In the genomic region with DNA sequence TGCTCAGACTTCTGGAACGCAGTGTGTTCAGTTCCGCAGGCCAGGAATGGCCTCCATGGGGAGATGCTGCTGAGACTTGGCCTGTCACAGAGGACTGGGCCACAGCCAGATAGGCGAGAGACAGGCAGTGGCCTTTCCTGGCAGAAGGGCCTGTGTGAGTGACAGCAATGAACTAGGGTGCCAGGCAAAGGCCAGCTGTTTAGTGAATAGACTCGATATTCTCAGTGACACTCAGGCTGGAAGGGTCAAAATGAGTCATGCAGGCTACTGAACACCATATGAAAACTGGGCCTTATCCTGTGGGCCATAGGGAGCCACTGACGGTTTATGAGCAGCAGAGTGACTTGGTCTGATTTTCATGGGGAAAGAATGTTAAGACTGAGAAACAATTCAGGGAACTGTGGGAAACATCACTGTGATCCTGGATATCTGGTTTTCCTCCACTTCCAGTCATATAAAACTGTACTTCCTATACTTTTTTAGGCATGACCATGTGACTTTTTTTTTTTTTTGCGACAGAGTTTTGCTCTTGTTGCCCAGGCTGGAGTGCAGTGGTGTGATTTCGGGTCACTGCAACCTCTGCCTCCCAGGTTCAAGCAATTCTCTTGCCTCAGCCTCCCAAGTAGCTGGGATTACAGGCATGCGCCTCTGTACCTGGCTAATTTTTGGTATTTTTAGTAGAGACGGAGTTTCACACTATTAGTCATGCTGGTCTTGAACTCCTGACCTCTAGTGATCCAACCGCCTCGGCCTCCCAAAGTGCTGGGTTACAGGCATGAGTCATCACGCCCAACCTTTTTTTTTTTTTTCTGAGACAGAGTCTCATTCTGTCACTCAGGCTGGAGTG, we compare ENCODE assay signal across 9 cellular contexts. TPM values are rescaled to one million over a fixed set of nuclear protein-coding genes. Genes with fewer than 3 reads are reported as not detected.
DNase-seq lines count a peak whose midpoint lies in the region; ATAC-seq and TF ChIP-seq lines count a peak whose summit lies in the region.
"Had no signal": no experiment of that assay in that cellular context is flagged by ENCODE, and none has a peak within 500 bp of the region (broad histone marks: within the 10 kb centered on the region; RNA-seq: fewer than 3 reads in every experiment).

No MANE protein-coding gene starts in this region.

- H3K9me3 ChIP-seq in AG04450 (ENCODE audit: control insufficient read depth, insufficient read depth, low read length) (no peaks in the 10 kb centered on the region), body of pancreas (no peaks in the 10 kb centered on the region)

- DNase-seq in AG04450 (ENCODE audit: low read depth, low spot score) (no peak), SIG-M5 treated with dmso at 0.1 percent for 504 hours (lab: John Stamatoyannopoulos, UW; ENCODE audit: unreplicated experiment) (peak; percentile 62), body of pancreas (peak; percentile 29 to 72 (median 52)), left lobe of liver (ENCODE audit: low spot score) (peak; percentile 95)
- DNase-seq in stimulated activated CD8-positive, alpha-beta memory T cell treated with anti-CD3 and anti-CD28 coated beads, Interleukin-7, amount 100 ng/mL, for 4 hours (ENCODE audit: low read depth in 2 of 2) = peak; percentile 10 to 33

- POLR2A ChIA-PET in AG04450 (lab: Yijun Ruan, JAX) = no interaction called here

- H3K4me3 ChIP-seq in AG04450 (ENCODE audit: low read depth, low read length) (no peak overlapping the region), body of pancreas (no peak overlapping the region)

- 61% methylated on average over 12 of the region's 12 CpGs for WGBS in body of pancreas, 2 donors

- CTCF ChIA-PET in AG04450 (lab: Charles Lee) = interaction anchor here (0.6 to 7.3 kb wide), 14 partner anchors 27 to 1600 kb away, joined by 3 to 204 read pairs (median 10); no protein-coding TSS in a partner anchor

- H3K27ac ChIP-seq in AG04450 (ENCODE audit: low read depth, low read length) (peak overlapping the region; percentile 24), body of pancreas (peak overlapping the region in 3 of 4 donors; percentile 23 to 73 (median 56))

- H3K27me3 ChIP-seq in AG04450 (ENCODE audit: control insufficient read depth, insufficient read depth, low read length) (no peaks in the 10 kb centered on the region), body of pancreas (no peaks in the 10 kb centered on the region)

- intact Hi-C loops in body of pancreas (cut with DNase I) = no loop called here

- ATAC-seq in GM19025 (IDR thresholded peaks at IDR 0.05; ENCODE audit: low read depth, unreplicated experiment) = peak; percentile 67
- ATAC-seq in HG03095 (IDR thresholded peaks at IDR 0.05; ENCODE audit: unreplicated experiment) = peak; percentile 69
- peak; percentile 31 for ATAC-seq in body of pancreas
- ATAC-seq in left lobe of liver = peak; percentile 82
- no peak for ATAC-seq in HG03469 (IDR thresholded peaks at IDR 0.05; ENCODE audit: unreplicated experiment)

- H3K4me1 ChIP-seq in body of pancreas = peaks cover 44% of the 10 kb centered on the region

- TF ChIP-seq CTCF in AG04450 (IDR thresholded peaks at IDR 0.05; ENCODE audit: low read depth, low read length) (no peak), body of pancreas (IDR thresholded peaks at IDR 0.05) (no peak)

- no peaks in the 10 kb centered on the region for H3K36me3 ChIP-seq in body of pancreas (replicated peaks in 1 of 2; ENCODE audit: insufficient read depth in 1 of 2, low read depth in 2 of 2)

- no peak for TF ChIP-seq POLR2A in body of pancreas (IDR thresholded peaks at IDR 0.05)

RNA-seq across cellular contexts. Expression of a gene that starts 5.2 kb away (rescaled TPM):
- 23.0 and 23.6 TPM in 2 replicates for polyA plus RNA-seq in AG04450 (2011; rRNA removed)
- polyA minus RNA-seq in AG04450 (2011; rRNA and poly(A)+ RNA removed) = 10.6 and 11.6 TPM in 2 replicates
- total RNA-seq in body of pancreas (10 to 100 TPM; 13.8 to 31.9 TPM), left lobe of liver (12.7 TPM)

RNA-seq across cellular contexts. Expression of a gene that starts 43.7 kb away (rescaled TPM):
- polyA plus RNA-seq in AG04450 (2011; rRNA removed) = 0.05 and 0.15 TPM in 2 replicates
- polyA minus RNA-seq in AG04450 (2011; rRNA and poly(A)+ RNA removed) = not detected in 2 replicates
- total RNA-seq in body of pancreas = not detected
- total RNA-seq in left lobe of liver = 2.1 TPM
- polyA plus RNA-seq: immature natural killer cell had no signal
